In the genomic region with DNA sequence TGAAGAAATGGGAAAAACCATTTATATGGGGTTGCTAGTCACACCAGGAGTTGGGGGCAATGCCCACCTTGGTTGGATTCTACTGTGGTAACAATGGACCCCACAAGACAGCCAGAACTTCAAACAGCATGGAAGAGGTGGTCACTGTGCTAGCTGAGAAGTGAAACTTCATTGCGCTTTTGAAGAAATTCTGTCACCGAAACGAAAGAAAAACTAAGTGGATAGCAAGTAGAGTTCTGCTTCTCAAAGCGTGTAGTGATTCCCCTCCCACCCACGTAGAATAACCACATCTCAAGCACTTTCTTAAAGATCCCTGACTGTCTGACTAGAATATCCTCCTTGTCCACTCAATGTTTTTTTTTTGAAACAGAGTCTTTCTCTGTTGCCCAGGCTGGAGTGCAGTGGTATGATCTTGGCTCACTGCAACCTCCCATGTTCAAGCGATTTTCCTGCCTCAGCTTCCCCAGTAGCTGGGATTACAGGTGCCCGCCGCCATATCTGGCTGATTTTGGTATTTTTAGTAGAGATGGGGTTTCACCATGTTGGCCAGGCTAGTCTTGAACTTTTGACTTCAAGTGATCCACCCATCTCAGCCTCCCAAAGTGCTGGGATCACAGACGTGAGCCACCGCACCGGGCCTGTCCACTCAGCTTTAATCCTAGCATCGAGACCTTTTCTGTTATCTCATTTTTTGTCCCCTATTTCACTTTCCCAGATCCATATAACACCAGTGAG, we compare ENCODE assay signal across 9 cellular contexts. TPM values are rescaled to one million over a fixed set of nuclear protein-coding genes. Genes with fewer than 3 reads are reported as not detected.
DNase-seq lines count a peak whose midpoint lies in the region; ATAC-seq and TF ChIP-seq lines count a peak whose summit lies in the region.
"Had no signal": no experiment of that assay in that cellular context is flagged by ENCODE, and none has a peak within 500 bp of the region (broad histone marks: within the 10 kb centered on the region; RNA-seq: fewer than 3 reads in every experiment).

No MANE protein-coding gene starts in this region.

- no peaks in the 10 kb centered on the region for H3K36me3 ChIP-seq in uterus
- H3K36me3 ChIP-seq: ascending aorta had no signal

- no peaks in the 10 kb centered on the region for H3K27me3 ChIP-seq in uterus
- H3K27me3 ChIP-seq: ascending aorta had no signal

- H3K27ac ChIP-seq in uterus = no peak overlapping the region
- H3K27ac ChIP-seq: ascending aorta had no signal

- H3K4me3 ChIP-seq in uterus = no peak overlapping the region
- H3K4me3 ChIP-seq: ascending aorta had no signal

- peak; percentile 98 for ATAC-seq in GM18873 (IDR thresholded peaks at IDR 0.05; ENCODE audit: low FRiP score, unreplicated experiment)
- peak; percentile 97 for ATAC-seq in HG02588 (IDR thresholded peaks at IDR 0.05; ENCODE audit: unreplicated experiment)
- peak; percentile 28 to 76 for ATAC-seq in naive thymus-derived CD8-positive, alpha-beta T cell

- no peaks in the 10 kb centered on the region for H3K9me3 Mint-ChIP-seq in naive thymus-derived CD8-positive, alpha-beta T cell

- POLR2A ChIA-PET in naive thymus-derived CD8-positive, alpha-beta T cell (lab: Charles Lee) = no interaction called here

- H3K27me3 Mint-ChIP-seq in naive thymus-derived CD8-positive, alpha-beta T cell = peaks cover 6 to 24% (median 21%) of the 10 kb centered on the region in 5 donors

- no peaks in the 10 kb centered on the region for H3K36me3 Mint-ChIP-seq in naive thymus-derived CD8-positive, alpha-beta T cell

- no peaks in the 10 kb centered on the region for H3K9me3 ChIP-seq in uterus
- H3K9me3 ChIP-seq: ascending aorta had no signal

- no peak for TF ChIP-seq CTCF in uterus (IDR thresholded peaks at IDR 0.05)

- TF ChIP-seq POLR2A in uterus (IDR thresholded peaks at IDR 0.05) = no peak

- peak overlapping the region; percentile 53 to 82 (median 76) for H3K4me3 Mint-ChIP-seq in naive thymus-derived CD8-positive, alpha-beta T cell

- H3K27ac Mint-ChIP-seq in naive thymus-derived CD8-positive, alpha-beta T cell = peak overlapping the region in 7 of 10 donors; percentile 53 to 90 (median 67)

- peaks cover 2 to 16% (median 11%) of the 10 kb centered on the region in 4 donors for H3K4me1 Mint-ChIP-seq in naive thymus-derived CD8-positive, alpha-beta T cell

- intact Hi-C loops in uterus (cut with DNase I; ENCODE audit: low total_unique reads) = no loop called here

- DNase-seq in NOMO-1 treated with DMSO at 0.1 percent for 48 hours (lab: John Stamatoyannopoulos, UW; ENCODE audit: unreplicated experiment) = peak; percentile 72
- peak in 1 of 10 donors; percentile 8 for DNase-seq in naive thymus-derived CD8-positive, alpha-beta T cell
- no peak for DNase-seq in NCI-H2171 (lab: John Stamatoyannopoulos, UW)
- DNase-seq in OCI-M2 (lab: John Stamatoyannopoulos, UW; ENCODE audit: unreplicated experiment) = no peak
- no peak for DNase-seq in uterus
- no peak for DNase-seq in SK-N-DZ (ENCODE audit: low spot score)

- no peaks in the 10 kb centered on the region for H3K4me1 ChIP-seq in uterus
- H3K4me1 ChIP-seq: ascending aorta had no signal

RNA-seq across cellular contexts. Expression of a gene that starts 30.1 kb away (rescaled TPM):
- not detected for total RNA-seq in naive thymus-derived CD8-positive, alpha-beta T cell
- polyA plus RNA-seq in naive thymus-derived CD8-positive, alpha-beta T cell = not detected
- total RNA-seq in uterus = not detected
- not detected in 2 replicates for polyA plus RNA-seq in SK-N-DZ (2014; cell fraction: cytosol; rRNA removed)
- polyA plus RNA-seq in SK-N-DZ (2014; cell fraction: nucleus; rRNA removed) = not detected in 2 replicates
- total RNA-seq: ascending aorta had no signal

RNA-seq across cellular contexts. Expression of a gene that starts 37.9 kb away (rescaled TPM):
- not detected for total RNA-seq in naive thymus-derived CD8-positive, alpha-beta T cell
- not detected for polyA plus RNA-seq in naive thymus-derived CD8-positive, alpha-beta T cell
- not detected for total RNA-seq in uterus
- polyA plus RNA-seq in SK-N-DZ (2014; cell fraction: cytosol; rRNA removed) = not detected in 2 replicates
- polyA plus RNA-seq in SK-N-DZ (2014; cell fraction: nucleus; rRNA removed) = not detected in 2 replicates
- total RNA-seq: ascending aorta had no signal

RNA-seq across cellular contexts. Expression of a gene that starts 55.4 kb away (rescaled TPM):
- total RNA-seq in naive thymus-derived CD8-positive, alpha-beta T cell = not detected
- not detected for polyA plus RNA-seq in naive thymus-derived CD8-positive, alpha-beta T cell
- not detected for total RNA-seq in uterus
- polyA plus RNA-seq in SK-N-DZ (2014; cell fraction: cytosol; rRNA removed) = not detected in 2 replicates
- not detected in 2 replicates for polyA plus RNA-seq in SK-N-DZ (2014; cell fraction: nucleus; rRNA removed)
- total RNA-seq: ascending aorta had no signal

RNA-seq across cellular contexts. Expression of a gene that starts 59.0 kb away (rescaled TPM):
- not detected for total RNA-seq in naive thymus-derived CD8-positive, alpha-beta T cell
- polyA plus RNA-seq in naive thymus-derived CD8-positive, alpha-beta T cell = not detected
- not detected for total RNA-seq in uterus
- not detected in 2 replicates for polyA plus RNA-seq in SK-N-DZ (2014; cell fraction: cytosol; rRNA removed)
- not detected in 2 replicates for polyA plus RNA-seq in SK-N-DZ (2014; cell fraction: nucleus; rRNA removed)
- total RNA-seq: ascending aorta had no signal
